In genomic region chr4:70734971-70735370, GRCh38 we compare ENCODE assay signal across 9 cellular contexts. TPM values are rescaled to one million over a fixed set of nuclear protein-coding genes. Genes with fewer than 3 reads are reported as not detected.
DNase-seq lines count a peak whose midpoint lies in the region; ATAC-seq, FAIRE-seq and TF ChIP-seq lines count a peak whose summit lies in the region.
"Had no signal": no experiment of that assay in that cellular context is flagged by ENCODE, and none has a peak within 500 bp of the region (broad histone marks: within the 10 kb centered on the region; RNA-seq: fewer than 3 reads in every experiment).

No MANE protein-coding gene starts in this region.

- H3K27ac ChIP-seq in endothelial cell of umbilical vein (ENCODE audit: insufficient read depth, low read depth, low read length), result peak overlapping the region; percentile 66
- H3K27ac ChIP-seq in psoas muscle, result peak overlapping the region; percentile 56

- intact Hi-C loops in endothelial cell of umbilical vein (cut with micrococcal nuclease) (loop anchor here (1.0 kb wide), 1 partner anchor 30 kb away; no protein-coding TSS in a partner anchor), psoas muscle (cut with DNase I) (no loop called here)

- peak overlapping the region; percentile 61 for H3K9ac ChIP-seq in endothelial cell of umbilical vein (replicated peaks; ENCODE audit: extremely low read depth, insufficient read depth, low read length)

- H3K27me3 ChIP-seq in endothelial cell of umbilical vein (ENCODE audit: control insufficient read depth in 2 of 2, insufficient read depth in 2 of 2, low read length in 2 of 2) (no peaks in the 10 kb centered on the region), psoas muscle (ENCODE audit: insufficient read depth in 3 of 3, low read length in 2 of 3) (no peaks in the 10 kb centered on the region)

- CTCF ChIA-PET in endothelial cell of umbilical vein (lab: Charles Lee), result interaction anchor here (0.6 to 3.0 kb wide), 16 partner anchors 9 to 275 kb away, joined by 3 to 25 read pairs (median 4); partner anchors contain the start of genes DCK, GRSF1, RUFY3 and UTP3

- H4K20me1 ChIP-seq in endothelial cell of umbilical vein (replicated peaks; ENCODE audit: control insufficient read depth, extremely low read depth, insufficient read depth, low read length), result no peaks in the 10 kb centered on the region

- no peak for FAIRE-seq in endothelial cell of umbilical vein (lab: Jason Lieb, UNC)
- FAIRE-seq: TTC549 had no signal

- H3K79me2 ChIP-seq in endothelial cell of umbilical vein (ENCODE audit: control insufficient read depth, insufficient read depth, low read length), result peaks cover 8% of the 10 kb centered on the region

- H3K9me1 ChIP-seq in endothelial cell of umbilical vein (replicated peaks; ENCODE audit: control insufficient read depth, extremely low read depth, insufficient read depth, low read length), result no peaks in the 10 kb centered on the region

- dilution Hi-C loops in endothelial cell of umbilical vein (cut with MboI; ENCODE audit: extremely low pct_ligation_motif_present, low sequenced_read_pairs), result no loop called here

- peak; percentile 17 for ATAC-seq in GM21423 (IDR thresholded peaks at IDR 0.05; ENCODE audit: unreplicated experiment)
- ATAC-seq in psoas muscle, result peak in 2 of 4 donors; percentile 53 to 69

- H3K4me3 ChIP-seq in endothelial cell of umbilical vein (replicated peaks in 1 of 3; ENCODE audit: insufficient read depth in 1 of 3, low read depth in 1 of 3, low read length in 3 of 3) (peak overlapping the region; percentile 33 to 82 (median 59)), psoas muscle (peak overlapping the region; percentile 54)

- no peaks in the 10 kb centered on the region for H3K36me3 ChIP-seq in endothelial cell of umbilical vein (ENCODE audit: control insufficient read depth in 2 of 2, extremely low read depth in 1 of 2, insufficient read depth in 2 of 2, low read length in 2 of 2)
- H3K36me3 ChIP-seq in psoas muscle (ENCODE audit: insufficient read depth in 1 of 2, low read depth in 1 of 2), result no peaks in the 10 kb centered on the region

- peak; percentile 64 for DNase-seq in OCI-M1 (lab: John Stamatoyannopoulos, UW)
- no peak for DNase-seq in endothelial cell of umbilical vein (ENCODE audit: low read depth, low spot score)
- no peak for DNase-seq in psoas muscle
- no peak for DNase-seq in NCI-H2196 (lab: John Stamatoyannopoulos, UW; ENCODE audit: unreplicated experiment)
- DNase-seq in amniotic stem cell (lab: John Stamatoyannopoulos, UW), result no peak
- DNase-seq in NCI-H82 (lab: John Stamatoyannopoulos, UW), result no peak
- DNase-seq in putamen (ENCODE audit: low spot score), result no peak

- TF ChIP-seq POLR2A in endothelial cell of umbilical vein (IDR thresholded peaks at IDR 0.05; ENCODE audit: low read depth, low read length), result no peak

- POLR2A ChIA-PET in endothelial cell of umbilical vein (lab: Charles Lee), result interaction anchor here (1.3 to 1.5 kb wide), 2 partner anchors 29 to 31 kb away, joined by 3 to 6 read pairs; no protein-coding TSS in a partner anchor

- TF ChIP-seq CTCF in endothelial cell of umbilical vein (IDR thresholded peaks at IDR 0.05; ENCODE audit: extremely low read depth in 1 of 2, insufficient read depth in 1 of 2, low read depth in 1 of 2, low read length in 2 of 2), result no peak
- TF ChIP-seq CTCF in psoas muscle (IDR thresholded peaks at IDR 0.05), result no peak

- H3K4me2 ChIP-seq in endothelial cell of umbilical vein (ENCODE audit: insufficient read depth, low read length), result peak overlapping the region; percentile 99

- BruUV-seq in endothelial cell of umbilical vein (replicated peaks; lab: Mats Ljungman, UMichigan), result no TSS peak

- H2AFZ ChIP-seq in endothelial cell of umbilical vein (ENCODE audit: low read depth, low read length), result peak overlapping the region; percentile 39

- peaks cover 17% of the 10 kb centered on the region for H3K4me1 ChIP-seq in endothelial cell of umbilical vein (ENCODE audit: control insufficient read depth, extremely low read depth, insufficient read depth, low read length)
- H3K4me1 ChIP-seq in psoas muscle, result no peaks in the 10 kb centered on the region

- WGBS in psoas muscle, 3 donors, result 2 to 5% (median 4%) methylated on average over 3 of the region's 3 CpGs

- no peaks in the 10 kb centered on the region for H3K9me3 ChIP-seq in endothelial cell of umbilical vein (replicated peaks; ENCODE audit: control insufficient read depth, insufficient read depth, low read length)
- H3K9me3 ChIP-seq in psoas muscle, result no peaks in the 10 kb centered on the region

TF ChIP-seq in endothelial cell of umbilical vein, 7 proteins besides CTCF, POLR2A, EP300 and RAD21:
- TF ChIP-seq MYC (IDR thresholded peaks at IDR 0.05; ENCODE audit: low read depth, low read length) (no peak), EZH2 (IDR thresholded peaks at IDR 0.05; ENCODE audit: borderline replicate concordance, low read depth, low read length, severe bottlenecking) (no peak), JUN (IDR thresholded peaks at IDR 0.05; ENCODE audit: borderline replicate concordance, insufficient read depth, insufficient read length, low read depth) (no peak), GATA2 (IDR thresholded peaks at IDR 0.05; ENCODE audit: insufficient read depth, insufficient read length, low read depth, low read length) (no peak), FOS (IDR thresholded peaks at IDR 0.05; ENCODE audit: borderline replicate concordance, insufficient read depth, low read length) (no peak), MAX (IDR thresholded peaks at IDR 0.05; ENCODE audit: insufficient read depth, insufficient read length) (no peak), POLR2AphosphoS5 (IDR thresholded peaks at IDR 0.05; ENCODE audit: insufficient read depth, low read depth, low read length) (no peak)

RNA-seq across cellular contexts. Expression of gene RUFY3, which starts 13.2 kb away (rescaled TPM):
- total RNA-seq in endothelial cell of umbilical vein, result 42.4 and 52.8 TPM in 2 replicates
- 8.5 and 10.0 TPM in 2 replicates for polyA plus RNA-seq in endothelial cell of umbilical vein
- polyA plus RNA-seq in endothelial cell of umbilical vein (2011; cell fraction: cytosol; rRNA removed), result 9.2 and 9.3 TPM in 2 replicates
- 70.9 and 78.9 TPM in 2 replicates for polyA plus RNA-seq in endothelial cell of umbilical vein (2011; cell fraction: nucleus; rRNA removed)
- polyA plus RNA-seq in endothelial cell of umbilical vein (2012), result 17.6 and 20.0 TPM in 2 replicates
- polyA minus RNA-seq in endothelial cell of umbilical vein, result 20.2 and 25.3 TPM in 2 replicates
- 4.5 TPM for polyA minus RNA-seq in endothelial cell of umbilical vein (2011; cell fraction: cytosol; rRNA and poly(A)+ RNA removed)
- 54.9 and 71.0 TPM in 2 replicates for polyA minus RNA-seq in endothelial cell of umbilical vein (2011; cell fraction: nucleus; rRNA and poly(A)+ RNA removed)
- total RNA-seq in psoas muscle, result 10 to 100 TPM; 31.3 to 53.7 (median 43.3) TPM
- 10 to 100 TPM; 15.1 to 35.2 (median 27.7) TPM for polyA plus RNA-seq in psoas muscle

RNA-seq across cellular contexts. Expression of gene UTP3, which starts 46.6 kb away (rescaled TPM):
- total RNA-seq in endothelial cell of umbilical vein, result 32.8 and 34.7 TPM in 2 replicates
- 6.2 and 8.7 TPM in 2 replicates for polyA plus RNA-seq in endothelial cell of umbilical vein
- polyA plus RNA-seq in endothelial cell of umbilical vein (2011; cell fraction: cytosol; rRNA removed), result 20.2 and 21.0 TPM in 2 replicates
- 9.2 and 12.2 TPM in 2 replicates for polyA plus RNA-seq in endothelial cell of umbilical vein (2011; cell fraction: nucleus; rRNA removed)
- 26.3 and 38.0 TPM in 2 replicates for polyA plus RNA-seq in endothelial cell of umbilical vein (2012)
- polyA minus RNA-seq in endothelial cell of umbilical vein, result 6.0 and 7.3 TPM in 2 replicates
- 3.7 TPM for polyA minus RNA-seq in endothelial cell of umbilical vein (2011; cell fraction: cytosol; rRNA and poly(A)+ RNA removed)
- polyA minus RNA-seq in endothelial cell of umbilical vein (2011; cell fraction: nucleus; rRNA and poly(A)+ RNA removed), result 4.6 and 4.8 TPM in 2 replicates
- 10 to 100 TPM; 13.1 to 22.6 (median 20.2) TPM for total RNA-seq in psoas muscle
- polyA plus RNA-seq in psoas muscle, result 10 to 100 TPM; 13.0 to 32.5 (median 28.6) TPM
